13 cellular contexts compared by ENCODE assay signal in the genomic region with DNA sequence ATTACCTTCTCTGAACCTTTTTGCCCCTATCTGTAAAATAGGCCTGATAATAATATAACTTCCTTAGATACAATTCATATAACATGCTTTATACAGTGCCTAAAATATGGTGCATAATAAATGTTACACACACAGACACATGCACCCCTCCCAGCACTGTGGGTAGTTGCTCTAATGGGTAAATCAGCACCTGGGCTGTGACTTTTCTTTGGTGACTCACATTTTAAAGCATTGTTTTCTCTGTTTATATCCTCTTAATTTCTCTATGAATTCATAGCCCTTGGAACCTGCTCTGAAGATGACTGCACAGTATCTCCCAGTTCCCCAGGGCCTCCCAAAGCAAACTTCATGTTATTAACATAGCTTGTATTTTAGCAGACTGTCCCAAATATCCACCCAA.
"Had no signal": no experiment of that assay in that cellular context is flagged by ENCODE, and none has a peak within 500 bp of the region (broad histone marks: within the 10 kb centered on the region; RNA-seq: fewer than 3 reads in every experiment).

No MANE protein-coding gene starts in this region.

- H3K4me3 ChIP-seq: left ventricle myocardium inferior had no signal

- DNase-seq: activated CD4-positive, alpha-beta T cell treated with anti-CD3 and anti-CD28 coated beads, Interleukin-2, amount 10 ng/mL, durations not matched to agents 7 days and 5 days; activated CD4-positive, CD25-positive, alpha-beta regulatory T cell; activated naive CD8-positive, alpha-beta T cell treated with anti-CD3 and anti-CD28 coated beads, Interleukin-2, amount 10 ng/mL, durations not matched to agents 7 days and 5 days; cerebellar nuclear complex; effector memory CD4-positive, alpha-beta T cell; hippocampal formation; kidney; left ventricle myocardium inferior; naive thymus-derived CD8-positive, alpha-beta T cell; nucleus accumbens; right cardiac atrium; small intestine; stimulated activated naive CD8-positive, alpha-beta T cell treated with anti-CD3 and anti-CD28 coated beads, Interleukin-15, amount 100 ng/mL, for 72 hours had no signal

- H3K4me1 ChIP-seq: left ventricle myocardium inferior had no signal

- H3K36me3 ChIP-seq: left ventricle myocardium inferior had no signal

- H3K9me3 ChIP-seq: left ventricle myocardium inferior had no signal

- H3K27ac ChIP-seq: left ventricle myocardium inferior had no signal
